ENCODE assay signal across 15 cellular contexts in genomic region chr7:77858278-77858677, GRCh38. TPM values are rescaled to one million over a fixed set of nuclear protein-coding genes. Genes with fewer than 3 reads are reported as not detected.
DNase-seq lines count a peak whose midpoint lies in the region; ATAC-seq lines count a peak whose summit lies in the region.
"Had no signal": no experiment of that assay in that cellular context is flagged by ENCODE, and none has a peak within 500 bp of the region (broad histone marks: within the 10 kb centered on the region; RNA-seq: fewer than 3 reads in every experiment).

No MANE protein-coding gene starts in this region.

- H3K27me3 Mint-ChIP-seq in activated naive CD4-positive, alpha-beta T cell treated with anti-CD3 and anti-CD28 coated beads, Interleukin-2, amount 10 ng/mL, durations not matched to agents 7 days and 5 days, result no peaks in the 10 kb centered on the region
- no peaks in the 10 kb centered on the region for H3K27me3 Mint-ChIP-seq in IgD-negative memory B cell
- no peaks in the 10 kb centered on the region for H3K27me3 Mint-ChIP-seq in stimulated activated naive B cell treated with anti-CD40 and anti-IgM and Interleukin-4, amounts not matched to agents 10 μg/mL and 1 μg/mL and 100 μg/mL, for 72 hours
- H3K27me3 Mint-ChIP-seq: activated CD4-positive, alpha-beta T cell treated with anti-CD3 and anti-CD28 coated beads, Interleukin-2, amount 10 ng/mL, durations not matched to agents 7 days and 5 days; type B pancreatic cell had no signal

- H3K9me3 Mint-ChIP-seq in activated naive CD4-positive, alpha-beta T cell treated with anti-CD3 and anti-CD28 coated beads, Interleukin-2, amount 10 ng/mL, durations not matched to agents 7 days and 5 days, result no peaks in the 10 kb centered on the region
- no peaks in the 10 kb centered on the region for H3K9me3 Mint-ChIP-seq in IgD-negative memory B cell
- no peaks in the 10 kb centered on the region for H3K9me3 Mint-ChIP-seq in stimulated activated naive B cell treated with anti-CD40 and anti-IgM and Interleukin-4, amounts not matched to agents 10 μg/mL and 1 μg/mL and 100 μg/mL, for 72 hours
- H3K9me3 Mint-ChIP-seq: type B pancreatic cell had no signal

- DNase-seq in activated naive CD4-positive, alpha-beta T cell treated with anti-CD3 and anti-CD28 coated beads, Interleukin-2, amount 10 ng/mL, durations not matched to agents 7 days and 5 days, result no peak
- no peak for DNase-seq in activated naive CD4-positive, alpha-beta T cell (lab: John Stamatoyannopoulos, UW)
- DNase-seq in stimulated activated naive B cell treated with anti-CD40 and anti-IgM and Interleukin-4, amounts not matched to agents 10 μg/mL and 1 μg/mL and 100 μg/mL, for 72 hours, result no peak
- DNase-seq in SIG-M5 treated with dmso at 0.1 percent for 504 hours (lab: John Stamatoyannopoulos, UW; ENCODE audit: unreplicated experiment), result no peak
- DNase-seq in GF-D8 (lab: John Stamatoyannopoulos, UW), result no peak
- DNase-seq: activated CD4-positive, alpha-beta T cell treated with anti-CD3 and anti-CD28 coated beads, Interleukin-2, amount 10 ng/mL, durations not matched to agents 7 days and 5 days; activated gamma-delta T cell treated with Interleukin-2 at 50 U/mL for 16 hours; kidney glomerular epithelial cell; MV-4-11; NCI-H2227 treated with DMSO at 0.1 percent for 48 hours; stimulated activated CD8-positive, alpha-beta memory T cell treated with anti-CD3 and anti-CD28 coated beads, Interleukin-4, amount 100 ng/mL, for 48 hours had no signal

- CTCF ChIA-PET in activated naive CD4-positive, alpha-beta T cell treated with anti-CD3 and anti-CD28 coated beads, Interleukin-2, amount 10 ng/mL, durations not matched to agents 7 days and 5 days (lab: Charles Lee), result no interaction called here

- no peak overlapping the region for H3K4me3 Mint-ChIP-seq in activated naive CD4-positive, alpha-beta T cell treated with anti-CD3 and anti-CD28 coated beads, Interleukin-2, amount 10 ng/mL, durations not matched to agents 7 days and 5 days
- peak overlapping the region in 3 of 4 donors; percentile 3 to 78 (median 74) for H3K4me3 Mint-ChIP-seq in IgD-negative memory B cell
- no peak overlapping the region for H3K4me3 Mint-ChIP-seq in stimulated activated naive B cell treated with anti-CD40 and anti-IgM and Interleukin-4, amounts not matched to agents 10 μg/mL and 1 μg/mL and 100 μg/mL, for 72 hours
- H3K4me3 Mint-ChIP-seq: activated CD4-positive, alpha-beta T cell treated with anti-CD3 and anti-CD28 coated beads, Interleukin-2, amount 10 ng/mL, durations not matched to agents 7 days and 5 days; type B pancreatic cell had no signal

- ATAC-seq in HG02610 (IDR thresholded peaks at IDR 0.05; ENCODE audit: unreplicated experiment) (peak; percentile 67), GM21447 (IDR thresholded peaks at IDR 0.05; ENCODE audit: unreplicated experiment) (no peak)
- ATAC-seq in stimulated activated naive B cell treated with anti-CD40 and anti-IgM and Interleukin-4, amounts not matched to agents 10 μg/mL and 1 μg/mL and 100 μg/mL, for 72 hours (replicated peaks), result no peak

- H3K4me1 Mint-ChIP-seq in activated naive CD4-positive, alpha-beta T cell treated with anti-CD3 and anti-CD28 coated beads, Interleukin-2, amount 10 ng/mL, durations not matched to agents 7 days and 5 days, result peaks cover 13% of the 10 kb centered on the region
- peaks cover 36 to 41% (median 40%) of the 10 kb centered on the region in 3 donors for H3K4me1 Mint-ChIP-seq in IgD-negative memory B cell
- H3K4me1 Mint-ChIP-seq in stimulated activated naive B cell treated with anti-CD40 and anti-IgM and Interleukin-4, amounts not matched to agents 10 μg/mL and 1 μg/mL and 100 μg/mL, for 72 hours, result peaks cover 32 to 57% of the 10 kb centered on the region in 2 donors

- H3K36me3 Mint-ChIP-seq in activated naive CD4-positive, alpha-beta T cell treated with anti-CD3 and anti-CD28 coated beads, Interleukin-2, amount 10 ng/mL, durations not matched to agents 7 days and 5 days, result peaks cover 34% of the 10 kb centered on the region
- H3K36me3 Mint-ChIP-seq in IgD-negative memory B cell, result peaks cover 11% of the 10 kb centered on the region
- H3K36me3 Mint-ChIP-seq in stimulated activated naive B cell treated with anti-CD40 and anti-IgM and Interleukin-4, amounts not matched to agents 10 μg/mL and 1 μg/mL and 100 μg/mL, for 72 hours, result peaks cover 11 to 27% of the 10 kb centered on the region in 2 donors
- H3K36me3 Mint-ChIP-seq: type B pancreatic cell had no signal

- peak overlapping the region; percentile 51 for H3K27ac Mint-ChIP-seq in activated naive CD4-positive, alpha-beta T cell treated with anti-CD3 and anti-CD28 coated beads, Interleukin-2, amount 10 ng/mL, durations not matched to agents 7 days and 5 days
- peak overlapping the region in 2 of 3 donors; percentile 39 to 40 for H3K27ac Mint-ChIP-seq in IgD-negative memory B cell
- H3K27ac Mint-ChIP-seq in stimulated activated naive B cell treated with anti-CD40 and anti-IgM and Interleukin-4, amounts not matched to agents 10 μg/mL and 1 μg/mL and 100 μg/mL, for 72 hours, result peak overlapping the region; percentile 14
- H3K27ac Mint-ChIP-seq: activated CD4-positive, alpha-beta T cell treated with anti-CD3 and anti-CD28 coated beads, Interleukin-2, amount 10 ng/mL, durations not matched to agents 7 days and 5 days; type B pancreatic cell had no signal

RNA-seq across cellular contexts. Expression of gene PHTF2, which starts 59.7 kb away (rescaled TPM):
- 23.3 TPM for polyA plus RNA-seq in IgD-negative memory B cell

Comparison
In these comparisons a context has a peak if more than half of its experiments do, and no peak if none do; other contexts are left out.
1. H3K4me3 Mint-ChIP-seq: peak in IgD-negative memory B cell (3 of 4); none in activated naive CD4-positive, alpha-beta T cell treated with anti-CD3 and anti-CD28 coated beads, Interleukin-2, amount 10 ng/mL, durations not matched to agents 7 days and 5 days (single experiment) and stimulated activated naive B cell treated with anti-CD40 and anti-IgM and Interleukin-4, amounts not matched to agents 10 μg/mL and 1 μg/mL and 100 μg/mL, for 72 hours (0 of 2).
2. Peak in every context shown above with its lines, with median percentiles within 50 percentile points of each other: H3K27ac Mint-ChIP-seq.